ENCODE assay signal across 23 cellular contexts in the genomic region with DNA sequence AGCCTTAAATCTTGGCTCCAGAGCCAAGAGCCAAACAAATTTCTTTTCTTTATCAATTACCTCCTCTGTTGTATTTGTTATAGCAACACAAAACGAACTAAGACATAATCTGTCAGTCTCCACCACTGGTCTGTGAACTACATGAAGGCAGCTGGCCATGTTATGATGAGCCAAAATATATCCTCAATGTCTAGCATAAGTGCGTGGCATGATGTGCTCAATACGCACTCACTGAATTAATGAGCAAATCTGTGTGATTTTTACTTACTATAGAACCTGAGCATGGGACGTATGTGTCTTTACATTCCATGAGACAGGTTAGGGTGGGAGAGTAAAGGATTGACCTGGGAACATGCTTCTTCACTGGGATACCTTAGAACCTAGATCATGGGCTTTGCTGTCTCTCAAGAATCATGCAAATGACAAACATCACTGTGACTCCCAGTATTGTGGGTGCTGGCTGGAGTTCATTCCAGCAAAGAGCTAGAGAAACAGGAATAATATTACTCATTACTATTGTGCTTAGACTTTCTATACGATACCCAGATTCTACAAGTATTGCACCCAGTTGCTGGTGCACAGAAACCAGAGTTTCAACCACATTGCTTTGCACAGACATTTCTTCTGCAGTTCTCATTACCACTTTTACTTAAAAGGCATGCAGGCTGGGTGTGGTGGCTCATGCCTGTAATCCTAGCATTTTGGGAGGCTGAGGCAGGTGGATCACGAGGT.
A peak's percentile ranks its signal among the peaks of the same experiment; 100 is the strongest.
DNase-seq lines count a peak whose midpoint lies in the region; ATAC-seq lines count a peak whose summit lies in the region.
"Had no signal": no experiment of that assay in that cellular context is flagged by ENCODE, and none has a peak within 500 bp of the region (broad histone marks: within the 10 kb centered on the region; RNA-seq: fewer than 3 reads in every experiment).

No MANE protein-coding gene starts in this region.

- CTCF ChIA-PET in CD8-positive, alpha-beta memory T cell (lab: Charles Lee): no interaction called here

- no peaks in the 10 kb centered on the region for H3K27me3 Mint-ChIP-seq in CD8-positive, alpha-beta memory T cell
- H3K27me3 Mint-ChIP-seq in T-helper 17 cell (no peaks in the 10 kb centered on the region), immature natural killer cell (ENCODE audit: low read depth in 3 of 3) (peaks cover 0 to 1% (median 0%) of the 10 kb centered on the region in 3 donors)
- H3K27me3 Mint-ChIP-seq: activated CD8-positive, alpha-beta T cell treated with anti-CD3 and anti-CD28 coated beads for 36 hours; activated T-cell treated with anti-CD3 and anti-CD28 coated beads, Interleukin-2, amount 50 U/mL, for 24 hours had no signal

- WGBS in right cardiac atrium: 82% methylated on average over 6 of the region's 6 CpGs

- ATAC-seq in GM21390 (IDR thresholded peaks at IDR 0.05; ENCODE audit: unreplicated experiment) (peak; percentile 69), T-helper 17 cell (no peak), GM21825 (IDR thresholded peaks at IDR 0.05; ENCODE audit: unreplicated experiment) (no peak), right cardiac atrium (no peak), HG03457 (IDR thresholded peaks at IDR 0.05; ENCODE audit: unreplicated experiment) (no peak), GM21717 (IDR thresholded peaks at IDR 0.05; ENCODE audit: unreplicated experiment) (no peak)
- ATAC-seq: activated CD4-positive, CD25-positive, alpha-beta regulatory T cell treated with anti-CD3 and anti-CD28 coated beads, Interleukin-2, amount 50 U/mL, for 24 hours; body of pancreas; left ventricle myocardium superior had no signal

- H3K27ac ChIP-seq in CD8-positive, alpha-beta memory T cell (ENCODE audit: low read depth, low read length): no peak overlapping the region
- no peak overlapping the region for H3K27ac ChIP-seq in right cardiac atrium (ENCODE audit: low read length)
- H3K27ac ChIP-seq: BLaER1, body of pancreas, dorsolateral prefrontal cortex, SK-N-MC, stomach, transverse colon had no signal

- no peak overlapping the region for H3K4me3 ChIP-seq in CD8-positive, alpha-beta memory T cell (ENCODE audit: low read length)
- no peak overlapping the region for H3K4me3 ChIP-seq in right cardiac atrium (ENCODE audit: low read length)
- H3K4me3 ChIP-seq: BLaER1, body of pancreas, dorsolateral prefrontal cortex, SK-N-MC, stomach, transverse colon had no signal

- peaks cover 44 to 54% (median 50%) of the 10 kb centered on the region in 3 donors for H3K4me1 Mint-ChIP-seq in CD8-positive, alpha-beta memory T cell
- H3K4me1 Mint-ChIP-seq in T-helper 17 cell (peaks cover 19% of the 10 kb centered on the region), immature natural killer cell (peaks cover 30 to 31% of the 10 kb centered on the region in 2 donors)

- H3K27ac Mint-ChIP-seq in CD8-positive, alpha-beta memory T cell: peak overlapping the region in 7 of 8 donors; percentile 41 to 86 (median 77)
- H3K27ac Mint-ChIP-seq in T-helper 17 cell: peak overlapping the region; percentile 47
- H3K27ac Mint-ChIP-seq in immature natural killer cell: peak overlapping the region in 4 of 6 donors; percentile 28 to 73 (median 52)
- H3K27ac Mint-ChIP-seq: activated T-cell treated with anti-CD3 and anti-CD28 coated beads, Interleukin-2, amount 50 U/mL, for 24 hours had no signal

- H3K9me3 ChIP-seq in CD8-positive, alpha-beta memory T cell (ENCODE audit: low read length): no peaks in the 10 kb centered on the region
- H3K9me3 ChIP-seq in T-helper 17 cell (ENCODE audit: control insufficient read depth, low read length, poor library complexity, severe bottlenecking) (no peaks in the 10 kb centered on the region), right cardiac atrium (ENCODE audit: control insufficient read depth, low read length) (no peaks in the 10 kb centered on the region)
- H3K9me3 ChIP-seq: body of pancreas, stomach had no signal

- no peaks in the 10 kb centered on the region for H3K27me3 ChIP-seq in CD8-positive, alpha-beta memory T cell (ENCODE audit: insufficient read depth, low read length, poor library complexity, severe bottlenecking)
- no peaks in the 10 kb centered on the region for H3K27me3 ChIP-seq in right cardiac atrium (ENCODE audit: control insufficient read depth, insufficient read depth)
- H3K27me3 ChIP-seq: BLaER1, body of pancreas, dorsolateral prefrontal cortex, stomach, transverse colon had no signal

- no peak for DNase-seq in CD8-positive, alpha-beta memory T cell
- DNase-seq in T-helper 17 cell (no peak), immature natural killer cell (no peak), right cardiac atrium (no peak)
- DNase-seq: activated T-cell treated with anti-CD3 and anti-CD28 coated beads, Interleukin-2, amount 50 U/mL, for 24 hours; body of pancreas; Caco-2; dorsolateral prefrontal cortex; KG1; left ventricle myocardium superior; NCI-H1436; NCI-H345; NCI-H748 treated with DMSO at 0.1 percent for 48 hours; stomach; transverse colon had no signal

- H3K36me3 Mint-ChIP-seq in CD8-positive, alpha-beta memory T cell: no peaks in the 10 kb centered on the region
- peaks cover 2% of the 10 kb centered on the region for H3K36me3 Mint-ChIP-seq in T-helper 17 cell (ENCODE audit: low read depth)
- no peaks in the 10 kb centered on the region for H3K36me3 Mint-ChIP-seq in immature natural killer cell

- intact Hi-C loops in right cardiac atrium (cut with DNase I): no loop called here

- peaks cover 0 to 3% (median 1%) of the 10 kb centered on the region in 5 donors for H3K9me3 Mint-ChIP-seq in CD8-positive, alpha-beta memory T cell
- H3K9me3 Mint-ChIP-seq in immature natural killer cell: no peaks in the 10 kb centered on the region
- H3K9me3 Mint-ChIP-seq: activated T-cell treated with anti-CD3 and anti-CD28 coated beads, Interleukin-2, amount 50 U/mL, for 24 hours had no signal

- POLR2A ChIA-PET in CD8-positive, alpha-beta memory T cell (lab: Charles Lee): no interaction called here

- H3K4me3 Mint-ChIP-seq in CD8-positive, alpha-beta memory T cell: peak overlapping the region in 6 of 7 donors; percentile 44 to 76 (median 68)
- H3K4me3 Mint-ChIP-seq in T-helper 17 cell: peak overlapping the region; percentile 21
- peak overlapping the region in 3 of 5 donors; percentile 15 to 78 (median 40) for H3K4me3 Mint-ChIP-seq in immature natural killer cell
- H3K4me3 Mint-ChIP-seq: activated T-cell treated with anti-CD3 and anti-CD28 coated beads, Interleukin-2, amount 50 U/mL, for 24 hours had no signal

- H3K36me3 ChIP-seq in CD8-positive, alpha-beta memory T cell (ENCODE audit: insufficient read depth, low read length): no peaks in the 10 kb centered on the region
- H3K36me3 ChIP-seq: BLaER1, stomach, transverse colon had no signal

- H3K4me1 ChIP-seq in CD8-positive, alpha-beta memory T cell (ENCODE audit: insufficient read depth, low read length): peaks cover 23% of the 10 kb centered on the region
- H3K4me1 ChIP-seq in right cardiac atrium (ENCODE audit: control insufficient read depth, insufficient read depth, low read length): no peaks in the 10 kb centered on the region
- H3K4me1 ChIP-seq: BLaER1, stomach had no signal
